8 cellular contexts compared by ENCODE assay signal in genomic region chr10:31602541-31603244, GRCh38.
DNase-seq lines count a peak whose midpoint lies in the region; FAIRE-seq and TF ChIP-seq lines count a peak whose summit lies in the region.

No MANE protein-coding gene starts in this region.

- TF ChIP-seq RAD21 in liver (IDR thresholded peaks at IDR 0.05): no peak

- no peak overlapping the region for H3K27ac Mint-ChIP-seq in activated naive CD4-positive, alpha-beta T cell treated with anti-CD3 and anti-CD28 coated beads for 36 hours

- H3K36me3 ChIP-seq in NT2/D1 (ENCODE audit: insufficient read depth, insufficient read length, low read length): no peaks in the 10 kb centered on the region
- no peaks in the 10 kb centered on the region for H3K36me3 ChIP-seq in liver (ENCODE audit: control insufficient read depth in 4 of 4, insufficient read depth in 3 of 4, low read depth in 1 of 4, low read length in 3 of 4)
- no peaks in the 10 kb centered on the region for H3K36me3 ChIP-seq in stomach smooth muscle (ENCODE audit: control insufficient read depth in 2 of 2, insufficient read depth in 2 of 2, low read length in 2 of 2)

- peak; percentile 27 for DNase-seq in activated naive CD4-positive, alpha-beta T cell treated with anti-CD3 and anti-CD28 coated beads for 36 hours
- DNase-seq in activated naive CD4-positive, alpha-beta T cell treated with anti-CD3 and anti-CD28 coated beads, Interleukin-2, amount 50 U/mL, for 16 hours: no peak
- DNase-seq in NT2/D1 (ENCODE audit: low read depth, low spot score): peak; percentile 13
- peak in 9 of 10 donors; percentile 59 to 88 (median 79) for DNase-seq in dorsolateral prefrontal cortex
- DNase-seq in GM19239 (ENCODE audit: insufficient read length, low spot score): no peak
- no peak for DNase-seq in HT-29 (ENCODE audit: low spot score)

- TF ChIP-seq CTCF in dorsolateral prefrontal cortex (IDR thresholded peaks at IDR 0.05 in 54 of 56, conservative IDR thresholded peaks at IDR 0.05 in 2 of 56; ENCODE audit: low read depth in 1 of 56, partially characterized antibody in 56 of 56): peak in 1 of 56 donors; percentile 1
- no peak for TF ChIP-seq CTCF in liver (IDR thresholded peaks at IDR 0.05; ENCODE audit: low read depth, low read length, missing input control)

- peak overlapping the region in 55 of 59 donors; percentile 7 to 86 (median 73) for H3K27ac ChIP-seq in dorsolateral prefrontal cortex
- peak overlapping the region; percentile 73 to 82 for H3K27ac ChIP-seq in liver (ENCODE audit: low read depth in 1 of 2, low read length in 2 of 2)
- peak overlapping the region; percentile 88 for H3K27ac ChIP-seq in stomach smooth muscle (ENCODE audit: low read length)

- H3K4me3 ChIP-seq in NT2/D1 (ENCODE audit: insufficient read length, low read depth) (peak overlapping the region; percentile 49), dorsolateral prefrontal cortex (peak overlapping the region; percentile 41 to 97 (median 79)), liver (ENCODE audit: low read depth in 1 of 3, low read length in 3 of 3) (peak overlapping the region; percentile 18 to 68 (median 55)), stomach smooth muscle (ENCODE audit: low read length in 2 of 2) (peak overlapping the region; percentile 75 to 77)

- H3K9ac ChIP-seq in NT2/D1 (ENCODE audit: insufficient read length, low read depth) (peak overlapping the region; percentile 80), liver (ENCODE audit: low read depth in 1 of 2, low read length in 2 of 2) (peak overlapping the region in 1 of 2 donors; percentile 30), stomach smooth muscle (ENCODE audit: low read length in 2 of 2) (peak overlapping the region; percentile 86 to 88)

- FAIRE-seq in GM19239 (lab: Jason Lieb, UNC): no peak

- H3K9me3 ChIP-seq in NT2/D1 (ENCODE audit: insufficient read depth, low read length) (no peaks in the 10 kb centered on the region), liver (ENCODE audit: control insufficient read depth in 4 of 4, low read length in 3 of 4) (no peaks in the 10 kb centered on the region), stomach smooth muscle (ENCODE audit: control insufficient read depth in 2 of 2, low read length in 2 of 2) (no peaks in the 10 kb centered on the region)

- H3K4me3 Mint-ChIP-seq in activated naive CD4-positive, alpha-beta T cell treated with anti-CD3 and anti-CD28 coated beads for 36 hours: peak overlapping the region; percentile 86

- peaks cover 2% of the 10 kb centered on the region for H3K9me3 Mint-ChIP-seq in activated naive CD4-positive, alpha-beta T cell treated with anti-CD3 and anti-CD28 coated beads for 36 hours

- H3K27me3 Mint-ChIP-seq in activated naive CD4-positive, alpha-beta T cell treated with anti-CD3 and anti-CD28 coated beads for 36 hours (ENCODE audit: low read depth): peaks cover 2% of the 10 kb centered on the region

- intact Hi-C loops in activated naive CD4-positive, alpha-beta T cell treated with anti-CD3 and anti-CD28 coated beads for 36 hours (cut with micrococcal nuclease): loop anchor here (1.0 to 10.0 kb wide), 11 partner anchors 143 to 900 kb away; partner anchors contain the start of genes KIF5B and ZEB1
- intact Hi-C loops in dorsolateral prefrontal cortex (cut with DNase I): loop anchor here (5.0 to 10.0 kb wide), 3 partner anchors 152 to 202 kb away; no protein-coding TSS in a partner anchor

- H3K27me3 ChIP-seq in NT2/D1 (ENCODE audit: insufficient read depth, insufficient read length) (no peaks in the 10 kb centered on the region), dorsolateral prefrontal cortex (no peaks in the 10 kb centered on the region), liver (ENCODE audit: control insufficient read depth in 4 of 4, insufficient read depth in 4 of 4, low read length in 3 of 4) (no peaks in the 10 kb centered on the region), stomach smooth muscle (ENCODE audit: control insufficient read depth in 1 of 2, insufficient read depth in 2 of 2, low read length in 2 of 2) (no peaks in the 10 kb centered on the region)

- no peaks in the 10 kb centered on the region for H3K4me1 ChIP-seq in NT2/D1 (ENCODE audit: insufficient read depth, insufficient read length)
- peaks cover 5 to 12% (median 6%) of the 10 kb centered on the region in 4 donors for H3K4me1 ChIP-seq in liver (ENCODE audit: control insufficient read depth in 4 of 4, insufficient read depth in 4 of 4, low read length in 3 of 4)
- peaks cover 33% of the 10 kb centered on the region for H3K4me1 ChIP-seq in stomach smooth muscle (ENCODE audit: control insufficient read depth, insufficient read depth, low read length)

- CTCF ChIA-PET in activated naive CD4-positive, alpha-beta T cell treated with anti-CD3 and anti-CD28 coated beads for 36 hours (lab: Charles Lee): interaction anchor here (0.6 to 1.5 kb wide), 2 partner anchors 65 to 205 kb away, joined by 3 read pairs; no protein-coding TSS in a partner anchor

- H3K4me1 Mint-ChIP-seq in activated naive CD4-positive, alpha-beta T cell treated with anti-CD3 and anti-CD28 coated beads for 36 hours (ENCODE audit: low read depth): peaks cover 31% of the 10 kb centered on the region

- WGBS in liver: 23% methylated on average over 23 of the region's 23 CpGs

- no peaks in the 10 kb centered on the region for H3K36me3 Mint-ChIP-seq in activated naive CD4-positive, alpha-beta T cell treated with anti-CD3 and anti-CD28 coated beads for 36 hours (ENCODE audit: low read depth)

TF ChIP-seq in liver, 16 proteins besides CTCF, POLR2A, EP300 and RAD21:
- TF ChIP-seq HNF4G (IDR thresholded peaks at IDR 0.05) (no peak), YY1 (IDR thresholded peaks at IDR 0.05) (peak; percentile 24)

Comparison
In these comparisons a context has a peak if more than half of its experiments do, and no peak if none do; other contexts are left out.
1. DNase-seq: peak in activated naive CD4-positive, alpha-beta T cell treated with anti-CD3 and anti-CD28 coated beads for 36 hours (single experiment), NT2/D1 (single experiment) and dorsolateral prefrontal cortex (9 of 10); none in activated naive CD4-positive, alpha-beta T cell treated with anti-CD3 and anti-CD28 coated beads, Interleukin-2, amount 50 U/mL, for 16 hours (single experiment), GM19239 (single experiment) and HT-29 (single experiment).
2. Peak in every context shown above with its lines, with median percentiles within 50 percentile points of each other: H3K4me3 ChIP-seq and H3K27ac ChIP-seq.